Comparison of ENCODE assay signal across 20 cellular contexts in genomic region chr12:130803707-130804106, GRCh38. TPM values are rescaled to one million over a fixed set of nuclear protein-coding genes. Genes with fewer than 3 reads are reported as not detected.
DNase-seq lines count a peak whose midpoint lies in the region; ATAC-seq, FAIRE-seq and TF ChIP-seq lines count a peak whose summit lies in the region.
"Had no signal": no experiment of that assay in that cellular context is flagged by ENCODE, and none has a peak within 500 bp of the region (broad histone marks: within the 10 kb centered on the region; RNA-seq: fewer than 3 reads in every experiment).

No MANE protein-coding gene starts in this region.

- no peaks in the 10 kb centered on the region for H3K27me3 Mint-ChIP-seq in astrocyte (ENCODE audit: low read depth, unreplicated experiment)

- H3K36me3 Mint-ChIP-seq in astrocyte (ENCODE audit: low read depth, unreplicated experiment) = peaks cover 35% of the 10 kb centered on the region

- no peak overlapping the region for H3K4me3 Mint-ChIP-seq in astrocyte (ENCODE audit: unreplicated experiment)

- peaks cover 4% of the 10 kb centered on the region for H3K4me1 Mint-ChIP-seq in astrocyte (ENCODE audit: low read depth, unreplicated experiment)

- H2AFZ ChIP-seq in astrocyte (ENCODE audit: low read depth, low read length) = no peak overlapping the region

- no peaks in the 10 kb centered on the region for H3K9me3 Mint-ChIP-seq in astrocyte (ENCODE audit: unreplicated experiment)

- H3K4me1 ChIP-seq in astrocyte (ENCODE audit: insufficient read depth, low read length) = peaks cover 9% of the 10 kb centered on the region

- peak overlapping the region; percentile 31 for H3K4me2 ChIP-seq in astrocyte (ENCODE audit: low read length)
- H3K4me2 ChIP-seq: KMS-11 had no signal

- peak overlapping the region; percentile 15 for H3K4me3 ChIP-seq in astrocyte (ENCODE audit: insufficient read depth, low read depth, low read length)

- H4K20me1 ChIP-seq in astrocyte (ENCODE audit: insufficient read depth, low read length) = peaks cover 26% of the 10 kb centered on the region

- H3K9ac ChIP-seq in astrocyte (ENCODE audit: low read length) = no peak overlapping the region
- H3K9ac ChIP-seq: KMS-11 had no signal

- TF ChIP-seq CTCF in astrocyte (IDR thresholded peaks at IDR 0.05; ENCODE audit: insufficient read depth, low read depth, low read length) = no peak

- H3K27ac ChIP-seq in astrocyte (ENCODE audit: low read depth, low read length) (no peak overlapping the region), caudate nucleus (ENCODE audit: low read depth, low read length) (no peak overlapping the region)
- H3K27ac ChIP-seq: C4-2B, KMS-11 had no signal

- H3K9me3 ChIP-seq in astrocyte (ENCODE audit: insufficient read depth, low read depth, low read length) = no peaks in the 10 kb centered on the region

- no peaks in the 10 kb centered on the region for H3K79me2 ChIP-seq in astrocyte (ENCODE audit: insufficient read depth, low read length)

- H3K36me3 ChIP-seq in astrocyte (ENCODE audit: insufficient read depth, low read length) = peaks cover 38% of the 10 kb centered on the region

- peak; percentile 37 for DNase-seq in ELR (ENCODE audit: low read depth)
- DNase-seq in astrocyte (ENCODE audit: low read depth) = peak; percentile 51
- DNase-seq in fibroblast of peridontal ligament (ENCODE audit: extremely low read depth) = peak; percentile 70
- no peak for DNase-seq in stimulated activated CD4-positive, alpha-beta T cell treated with anti-CD3 and anti-CD28 coated beads, Interleukin-4, amount 100 ng/mL, for 24 hours
- DNase-seq in caudate nucleus (lab: John Stamatoyannopoulos, UW) = no peak
- no peak for DNase-seq in NCI-H446 (lab: John Stamatoyannopoulos, UW)
- DNase-seq: DMS53, MM.1S, NCI-H1105, NCI-H187 treated with DMSO at 0.1 percent for 48 hours, NCI-H2171, NCI-H510A, NCI-H82, SHP77 treated with DMSO at 0.1 percent for 48 hours had no signal

- ATAC-seq in HG03571 (IDR thresholded peaks at IDR 0.05; ENCODE audit: unreplicated experiment) = no peak

- no peaks in the 10 kb centered on the region for H3K27me3 ChIP-seq in astrocyte (ENCODE audit: insufficient read depth, low read length)

- no peak overlapping the region for H3K27ac Mint-ChIP-seq in astrocyte (ENCODE audit: unreplicated experiment)

- FAIRE-seq in astrocyte (lab: Jason Lieb, UNC) = no peak
- FAIRE-seq: GM12892, GM19239, RCC 7860 had no signal

RNA-seq across cellular contexts. Expression of gene STX2, which starts 35.3 kb away (rescaled TPM):
- total RNA-seq in astrocyte = 30.5 and 33.0 TPM in 2 replicates

Comparison
In these comparisons a context has a peak if more than half of its experiments do, and no peak if none do; other contexts are left out.
1. DNase-seq: peak in ELR (single experiment), astrocyte (single experiment) and fibroblast of peridontal ligament (single experiment); none in stimulated activated CD4-positive, alpha-beta T cell treated with anti-CD3 and anti-CD28 coated beads, Interleukin-4, amount 100 ng/mL, for 24 hours (single experiment), caudate nucleus (0 of 61) and NCI-H446 (0 of 2).